Comparison of ENCODE assay signal across 9 cellular contexts in genomic region chr1:42682484-42682738, GRCh38. TPM values are rescaled to one million over a fixed set of nuclear protein-coding genes. Genes with fewer than 3 reads are reported as not detected.
DNase-seq lines count a peak whose midpoint lies in the region; ATAC-seq, FAIRE-seq and TF ChIP-seq lines count a peak whose summit lies in the region.
"Not testable (repeated sequence)": the region's sequence is repeated elsewhere in the genome, so short reads cannot be mapped to it uniquely, and the experiment has no call there.
"Had no signal": no experiment of that assay in that cellular context is flagged by ENCODE, and none has a peak within 500 bp of the region (broad histone marks: within the 10 kb centered on the region; RNA-seq: fewer than 3 reads in every experiment).

No MANE protein-coding gene starts in this region.

- not testable (repeated sequence) for H3K4me2 ChIP-seq in SU-DHL-6 (ENCODE audit: low read depth, low read length, poor library complexity, severe bottlenecking); GM12878 (ENCODE audit: control insufficient read depth, insufficient read depth)

- peaks cover 31 to 68% (median 52%) of the 10 kb centered on the region in 4 donors for H3K4me1 Mint-ChIP-seq in CD4-positive, CD25-positive, alpha-beta regulatory T cell
- H3K4me1 Mint-ChIP-seq in stimulated activated memory B cell treated with anti-CD40 and anti-IgM and Interleukin-4, amounts not matched to agents 10 μg/mL and 1 μg/mL and 100 μg/mL, for 72 hours, result peaks cover 59% of the 10 kb centered on the region

- 2% methylated on average over 10 of the region's 33 CpGs for WGBS in GM12878 (ENCODE audit: insufficient coverage, insufficient replicate concordance, low lambda C conversion rate, missing lambda C conversion rate)
- no CpG with 5 or more reads among the region's 33 CpGs for WGBS in gastroesophageal sphincter (ENCODE audit: low coverage in 1 of 2), 2 donors

- H3K27me3 Mint-ChIP-seq in CD4-positive, CD25-positive, alpha-beta regulatory T cell; stimulated activated memory B cell treated with anti-CD40 and anti-IgM and Interleukin-4, amounts not matched to agents 10 μg/mL and 1 μg/mL and 100 μg/mL, for 72 hours: not testable (repeated sequence)

- SMC1A ChIA-PET in GM12878 (lab: Charles Lee; ENCODE audit: uncharacterized antibody, unreplicated experiment), result interaction anchor here (1.0 to 2.8 kb wide), 5 partner anchors 8 to 135 kb away, joined by 3 to 12 read pairs (median 6); partner anchors contain the start of genes C1orf50, P3H1 and PPIH

- not testable (repeated sequence) for H3K4me3 ChIP-seq in CD4-positive, CD25-positive, alpha-beta regulatory T cell (ENCODE audit: low read depth, low read length); GM12878
- H3K4me3 ChIP-seq in SU-DHL-6 (ENCODE audit: insufficient read depth, low read length, poor library complexity, severe bottlenecking), result peak overlapping the region; percentile 39
- peak overlapping the region; percentile 94 to 99 for H3K4me3 ChIP-seq in gastroesophageal sphincter
- H3K4me3 ChIP-seq in mucosa of descending colon, result peak overlapping the region; percentile 78

- not testable (repeated sequence) for TF ChIP-seq POLR2A in GM12878 (IDR thresholded peaks at IDR 0.05; ENCODE audit: low read depth, low read length); gastroesophageal sphincter (IDR thresholded peaks at IDR 0.05)

- not testable (repeated sequence) for H3K27me3 ChIP-seq in CD4-positive, CD25-positive, alpha-beta regulatory T cell (ENCODE audit: control insufficient read depth, insufficient read depth, low read length); SU-DHL-6 (ENCODE audit: low read length); GM12878 (replicated peaks in 1 of 2; ENCODE audit: control insufficient read depth in 2 of 2, insufficient read depth in 2 of 2, low read length in 1 of 2); gastroesophageal sphincter

- intact Hi-C loops in GM12878 (cut with micrococcal nuclease; ENCODE audit: unreplicated experiment), result loop anchor here (1.0 to 5.0 kb wide), 5 partner anchors 24 to 275 kb away; partner anchors contain the start of genes C1orf50, CCDC30, P3H1 and PPIH
- intact Hi-C loops in mucosa of descending colon (cut with DNase I, micrococcal nuclease), result not testable (repeated sequence)

- not testable (repeated sequence) for TF ChIP-seq CTCF in SU-DHL-6 (IDR thresholded peaks at IDR 0.05; ENCODE audit: insufficient read depth, low read length, poor library complexity, severe bottlenecking); GM12878 (IDR thresholded peaks at IDR 0.05 in 2 of 3, conservative IDR thresholded peaks at IDR 0.05 in 1 of 3; ENCODE audit: control insufficient read depth in 2 of 3, extremely low read depth in 1 of 3, insufficient read depth in 1 of 3, low read depth in 3 of 3, low read length in 3 of 3); gastroesophageal sphincter (IDR thresholded peaks at IDR 0.05); mucosa of descending colon (IDR thresholded peaks at IDR 0.05)

- H3K79me2 ChIP-seq in SU-DHL-6 (ENCODE audit: insufficient read depth, low read length) (peaks cover 56% of the 10 kb centered on the region), GM12878 (ENCODE audit: control insufficient read depth, insufficient read depth, low read length) (peaks cover 68% of the 10 kb centered on the region)

- peaks cover 54% of the 10 kb centered on the region for H3K4me1 ChIP-seq in CD4-positive, CD25-positive, alpha-beta regulatory T cell (ENCODE audit: control insufficient read depth, insufficient read depth, low read length, poor library complexity, severe bottlenecking)
- not testable (repeated sequence) for H3K4me1 ChIP-seq in GM12878 (ENCODE audit: control insufficient read depth, insufficient read depth, low read length)
- H3K4me1 ChIP-seq in gastroesophageal sphincter (peaks cover 12 to 63% (median 37%) of the 10 kb centered on the region in 3 donors), mucosa of descending colon (ENCODE audit: low read depth) (peaks cover 49% of the 10 kb centered on the region)

- not testable (repeated sequence) for H3K36me3 ChIP-seq in CD4-positive, CD25-positive, alpha-beta regulatory T cell (ENCODE audit: control insufficient read depth, insufficient read depth, low read length); gastroesophageal sphincter; mucosa of descending colon (ENCODE audit: low read depth)
- H3K36me3 ChIP-seq in SU-DHL-6 (ENCODE audit: low read length) (peaks cover 33% of the 10 kb centered on the region), GM12878 (ENCODE audit: control insufficient read depth in 2 of 2, insufficient read depth in 2 of 2, low read length in 1 of 2) (peaks cover 0 to 13% of the 10 kb centered on the region in 2 experiments; a peak in 2 of 4 replicates)

- not testable (repeated sequence) for H3K9me3 Mint-ChIP-seq in CD4-positive, CD25-positive, alpha-beta regulatory T cell; stimulated activated memory B cell treated with anti-CD40 and anti-IgM and Interleukin-4, amounts not matched to agents 10 μg/mL and 1 μg/mL and 100 μg/mL, for 72 hours

- peak overlapping the region; percentile 98 to 100 (median 100) for H3K4me3 Mint-ChIP-seq in CD4-positive, CD25-positive, alpha-beta regulatory T cell
- H3K4me3 Mint-ChIP-seq in stimulated activated memory B cell treated with anti-CD40 and anti-IgM and Interleukin-4, amounts not matched to agents 10 μg/mL and 1 μg/mL and 100 μg/mL, for 72 hours, result peak overlapping the region; percentile 95

- not testable (repeated sequence) for TF ChIP-seq EP300 in GM12878 (IDR thresholded peaks at IDR 0.05; ENCODE audit: borderline replicate concordance in 1 of 2, control insufficient read depth in 1 of 2, low read depth in 2 of 2, low read length in 2 of 2); gastroesophageal sphincter (IDR thresholded peaks at IDR 0.05)

- not testable (repeated sequence) for FAIRE-seq in GM12878 (lab: Jason Lieb, UNC)

- peak; percentile 3 to 6 for ATAC-seq in CD4-positive, CD25-positive, alpha-beta regulatory T cell (ENCODE audit: low read depth in 2 of 2)
- ATAC-seq in GM21529 (IDR thresholded peaks at IDR 0.05; ENCODE audit: unreplicated experiment) (peak; percentile 13), HG03139 (IDR thresholded peaks at IDR 0.05; ENCODE audit: unreplicated experiment) (peak; percentile 6), GM12878 (peak; percentile 16), gastroesophageal sphincter (peak; percentile 34), mucosa of descending colon (peak; percentile 11)
- ATAC-seq in stimulated activated memory B cell treated with anti-CD40 and anti-IgM and Interleukin-4, amounts not matched to agents 10 μg/mL and 1 μg/mL and 100 μg/mL, for 72 hours, result peak; percentile 46

- peak overlapping the region; percentile 88 for H3K27ac ChIP-seq in CD4-positive, CD25-positive, alpha-beta regulatory T cell (ENCODE audit: insufficient read depth, low read length, poor library complexity, severe bottlenecking)
- H3K27ac ChIP-seq in SU-DHL-6 (ENCODE audit: low read depth, low read length) (peak overlapping the region; percentile 68; the same call in 1 of the 2 replicates), GM12878 (ENCODE audit: control insufficient read depth, insufficient read depth) (peak overlapping the region; percentile 88), gastroesophageal sphincter (peak overlapping the region; percentile 91 to 98 (median 98))

- peaks cover 25% of the 10 kb centered on the region for H3K36me3 Mint-ChIP-seq in CD4-positive, CD25-positive, alpha-beta regulatory T cell
- peaks cover 32% of the 10 kb centered on the region for H3K36me3 Mint-ChIP-seq in stimulated activated memory B cell treated with anti-CD40 and anti-IgM and Interleukin-4, amounts not matched to agents 10 μg/mL and 1 μg/mL and 100 μg/mL, for 72 hours

- not testable (repeated sequence) for H3K9me2 ChIP-seq in SU-DHL-6 (replicated peaks; ENCODE audit: insufficient read depth, low read length)

- H4K20me1 ChIP-seq in SU-DHL-6 (ENCODE audit: low read depth, low read length), result peaks cover 40% of the 10 kb centered on the region
- not testable (repeated sequence) for H4K20me1 ChIP-seq in GM12878 (ENCODE audit: control insufficient read depth, insufficient read depth)

- RAD21 ChIA-PET in GM12878 (lab: Charles Lee; ENCODE audit: unreplicated experiment), result interaction anchor here (1.5 to 4.3 kb wide), 4 partner anchors 9 to 84 kb away, joined by 3 to 24 read pairs (median 10); partner anchors contain the start of genes C1orf50 and P3H1

- H3K9ac ChIP-seq in SU-DHL-6 (ENCODE audit: low read length) (peak overlapping the region; percentile 94), GM12878 (ENCODE audit: control insufficient read depth, insufficient read depth, low read length) (peak overlapping the region; percentile 80; the same call in 1 of the 2 replicates)

- H3K9me3 ChIP-seq in CD4-positive, CD25-positive, alpha-beta regulatory T cell (ENCODE audit: control insufficient read depth in 2 of 2, low read length in 2 of 2); SU-DHL-6 (ENCODE audit: insufficient read depth, low read length); GM12878 (replicated peaks; ENCODE audit: control insufficient read depth, insufficient read depth, low read length); gastroesophageal sphincter; mucosa of descending colon: not testable (repeated sequence)

- not testable (repeated sequence) for DNase-seq in CD4-positive, CD25-positive, alpha-beta regulatory T cell; GM12878 (ENCODE audit: low read depth, low spot score); mucosa of descending colon

- not testable (repeated sequence) for H2AFZ ChIP-seq in SU-DHL-6 (ENCODE audit: low read depth, low read length, severe bottlenecking); GM12878 (ENCODE audit: control insufficient read depth, low read depth, low read length)

- in situ Hi-C loops in GM12878 (cut with MboI), result not testable (repeated sequence)

- BruUV-seq in GM12878 (replicated peaks; lab: Mats Ljungman, UMichigan), result not testable (repeated sequence)

- CTCF ChIA-PET in GM12878 (lab: Yijun Ruan, JAX), result interaction anchor here (1.0 to 1.3 kb wide), 2 partner anchors 16 to 22 kb away, joined by 3 read pairs; no protein-coding TSS in a partner anchor

- not testable (repeated sequence) for TF ChIP-seq RAD21 in GM12878 (IDR thresholded peaks at IDR 0.05; ENCODE audit: insufficient read depth, low read depth, low read length)

- peak overlapping the region; percentile 98 to 99 (median 98) for H3K27ac Mint-ChIP-seq in CD4-positive, CD25-positive, alpha-beta regulatory T cell
- H3K27ac Mint-ChIP-seq in stimulated activated memory B cell treated with anti-CD40 and anti-IgM and Interleukin-4, amounts not matched to agents 10 μg/mL and 1 μg/mL and 100 μg/mL, for 72 hours, result peak overlapping the region; percentile 99

- POLR2A ChIA-PET in GM12878 (lab: Charles Lee), result interaction anchor here (0.6 to 5.1 kb wide), 9 partner anchors 8 to 349 kb away, joined by 3 to 24 read pairs (median 5); partner anchors contain the start of genes C1orf50, P3H1 and PPIH

- peaks cover 11% of the 10 kb centered on the region; the same call in 1 of the 2 replicates for H3F3A ChIP-seq in SU-DHL-6 (ENCODE audit: insufficient read depth)

RNA-seq across cellular contexts. Expression of gene YBX1, which starts 0.2 kb away (rescaled TPM):
- 323 TPM for total RNA-seq in CD4-positive, CD25-positive, alpha-beta regulatory T cell
- polyA plus RNA-seq in CD4-positive, CD25-positive, alpha-beta regulatory T cell, result 100 to 1,000 TPM in 1 of 4 donors, 10 to 100 TPM in 3; 89.9 to 110 (median 93.1) TPM
- 45.7 and 50.4 TPM in 2 replicates for total RNA-seq in GM12878 (2013; cell fraction: nucleolus; rRNA removed)
- total RNA-seq in GM12878 (2014; rRNA removed) (872 and 1,017 TPM in 2 replicates), GM12878 (2014; rRNA removed; fragmentation: Illumina TruSeq; extraction: Trizol) (1,098 and 1,178 TPM in 2 replicates), GM12878 (2021) (936 and 947 TPM in 2 replicates), gastroesophageal sphincter (100 to 1,000 TPM; 625 to 985 (median 777) TPM), mucosa of descending colon (100 to 1,000 TPM; 377 to 521 (median 511) TPM)
- polyA plus RNA-seq in GM12878 (2011; ENCODE audit: low read depth), result 426 TPM
- polyA plus RNA-seq in GM12878 (2011; rRNA removed) (587 and 826 TPM in 2 replicates), GM12878 (2014; fragmentation: Illumina TruSeq; extraction: Trizol) (1,157 and 1,353 TPM in 2 replicates), GM12878 (2014; fragmentation: Nextera tagmentation; extraction: Ambion mirVana) (100 to 1,000 TPM; 355 to 521 TPM), GM12878 (2014; rRNA removed) (726 and 845 TPM in 2 replicates), GM12878 (2016; fragmentation: Nextera tagmentation; extraction: Ambion mirVana) (100 to 1,000 TPM; 758 to 913 TPM)
- polyA plus RNA-seq in GM12878 (2011; cell fraction: cytosol; rRNA removed), result 587 and 618 TPM in 2 replicates
- 336 and 406 TPM in 2 replicates for polyA plus RNA-seq in GM12878 (2011; cell fraction: nucleus; rRNA removed)
- 702 and 782 TPM in 2 replicates for polyA plus RNA-seq in GM12878 (2012)
- polyA minus RNA-seq in GM12878 (2011; rRNA and poly(A)+ RNA removed), result 327 and 366 TPM in 2 replicates
- polyA minus RNA-seq in GM12878 (2011; cell fraction: cytosol; rRNA and poly(A)+ RNA removed), result 259 and 298 TPM in 2 replicates
- polyA minus RNA-seq in GM12878 (2011; cell fraction: nucleus; rRNA and poly(A)+ RNA removed), result 45.7 and 77.4 TPM in 2 replicates

RNA-seq across cellular contexts. Expression of gene PPIH, which starts 24.2 kb away (rescaled TPM):
- total RNA-seq in CD4-positive, CD25-positive, alpha-beta regulatory T cell, result 29.6 TPM
- polyA plus RNA-seq in CD4-positive, CD25-positive, alpha-beta regulatory T cell, result 10 to 100 TPM; 61.8 to 72.9 (median 69.2) TPM
- 39.6 and 39.8 TPM in 2 replicates for total RNA-seq in GM12878 (2013; cell fraction: nucleolus; rRNA removed)
- total RNA-seq in GM12878 (2014; rRNA removed) (75.1 and 82.7 TPM in 2 replicates), GM12878 (2014; rRNA removed; fragmentation: Illumina TruSeq; extraction: Trizol) (114 and 116 TPM in 2 replicates), GM12878 (2021) (75.3 and 79.8 TPM in 2 replicates), gastroesophageal sphincter (10 to 100 TPM; 15.0 to 33.3 (median 21.0) TPM), mucosa of descending colon (10 to 100 TPM; 20.1 to 47.7 (median 23.3) TPM)
- 47.1 TPM for polyA plus RNA-seq in GM12878 (2011; ENCODE audit: low read depth)
- polyA plus RNA-seq in GM12878 (2011; rRNA removed) (134 and 151 TPM in 2 replicates), GM12878 (2014; fragmentation: Illumina TruSeq; extraction: Trizol) (172 and 241 TPM in 2 replicates), GM12878 (2014; fragmentation: Nextera tagmentation; extraction: Ambion mirVana) (100 to 1,000 TPM in 1 of 2 experiments, 10 to 100 TPM in 1; 96.3 to 114 TPM), GM12878 (2014; rRNA removed) (123 and 130 TPM in 2 replicates), GM12878 (2016; fragmentation: Nextera tagmentation; extraction: Ambion mirVana) (100 to 1,000 TPM; 132 to 146 TPM)
- 79.9 and 115 TPM in 2 replicates for polyA plus RNA-seq in GM12878 (2011; cell fraction: cytosol; rRNA removed)
- 51.3 and 72.1 TPM in 2 replicates for polyA plus RNA-seq in GM12878 (2011; cell fraction: nucleus; rRNA removed)
- polyA plus RNA-seq in GM12878 (2012), result 57.0 and 58.1 TPM in 2 replicates
- polyA minus RNA-seq in GM12878 (2011; rRNA and poly(A)+ RNA removed), result 28.5 and 31.3 TPM in 2 replicates
- 16.4 and 20.7 TPM in 2 replicates for polyA minus RNA-seq in GM12878 (2011; cell fraction: cytosol; rRNA and poly(A)+ RNA removed)
- 20.3 and 27.6 TPM in 2 replicates for polyA minus RNA-seq in GM12878 (2011; cell fraction: nucleus; rRNA and poly(A)+ RNA removed)

RNA-seq across cellular contexts. Expression of gene CLDN19, which starts 57.6 kb away (rescaled TPM):
- not detected for total RNA-seq in CD4-positive, CD25-positive, alpha-beta regulatory T cell
- not detected for polyA plus RNA-seq in CD4-positive, CD25-positive, alpha-beta regulatory T cell
- total RNA-seq in GM12878 (2013; cell fraction: nucleolus; rRNA removed), result not detected in 2 replicates
- not detected in 2 replicates for total RNA-seq in GM12878 (2014; rRNA removed)
- total RNA-seq in GM12878 (2014; rRNA removed; fragmentation: Illumina TruSeq; extraction: Trizol), result not detected in 2 replicates
- total RNA-seq in GM12878 (2021), result not detected in 2 replicates
- polyA plus RNA-seq in GM12878 (2011; ENCODE audit: low read depth), result not detected
- polyA plus RNA-seq in GM12878 (2011; rRNA removed), result not detected in 2 replicates
- polyA plus RNA-seq in GM12878 (2011; cell fraction: cytosol; rRNA removed), result not detected in 2 replicates
- polyA plus RNA-seq in GM12878 (2011; cell fraction: nucleus; rRNA removed), result not detected in 2 replicates
- polyA plus RNA-seq in GM12878 (2012), result not detected in 2 replicates
- polyA plus RNA-seq in GM12878 (2014; fragmentation: Illumina TruSeq; extraction: Trizol), result not detected in 2 replicates
- not detected for polyA plus RNA-seq in GM12878 (2014; fragmentation: Nextera tagmentation; extraction: Ambion mirVana)
- not detected in 2 replicates for polyA plus RNA-seq in GM12878 (2014; rRNA removed)
- not detected for polyA plus RNA-seq in GM12878 (2016; fragmentation: Nextera tagmentation; extraction: Ambion mirVana)
- 0.05 TPM in 1 of 2 replicates, not detected in the other for polyA minus RNA-seq in GM12878 (2011; rRNA and poly(A)+ RNA removed)
- not detected in 2 replicates for polyA minus RNA-seq in GM12878 (2011; cell fraction: cytosol; rRNA and poly(A)+ RNA removed)
- polyA minus RNA-seq in GM12878 (2011; cell fraction: nucleus; rRNA and poly(A)+ RNA removed), result not detected in 2 replicates
- total RNA-seq in gastroesophageal sphincter, result 1 to 10 TPM in 1 of 4 donors, not detected in 3; 1.5 TPM
- under 1 TPM in 1 of 3 donors, not detected in 2; 0.09 TPM for total RNA-seq in mucosa of descending colon
- total RNA-seq: pulmonary artery endothelial cell had no signal
